ENCODE assay signal across 16 cellular contexts in the genomic region with DNA sequence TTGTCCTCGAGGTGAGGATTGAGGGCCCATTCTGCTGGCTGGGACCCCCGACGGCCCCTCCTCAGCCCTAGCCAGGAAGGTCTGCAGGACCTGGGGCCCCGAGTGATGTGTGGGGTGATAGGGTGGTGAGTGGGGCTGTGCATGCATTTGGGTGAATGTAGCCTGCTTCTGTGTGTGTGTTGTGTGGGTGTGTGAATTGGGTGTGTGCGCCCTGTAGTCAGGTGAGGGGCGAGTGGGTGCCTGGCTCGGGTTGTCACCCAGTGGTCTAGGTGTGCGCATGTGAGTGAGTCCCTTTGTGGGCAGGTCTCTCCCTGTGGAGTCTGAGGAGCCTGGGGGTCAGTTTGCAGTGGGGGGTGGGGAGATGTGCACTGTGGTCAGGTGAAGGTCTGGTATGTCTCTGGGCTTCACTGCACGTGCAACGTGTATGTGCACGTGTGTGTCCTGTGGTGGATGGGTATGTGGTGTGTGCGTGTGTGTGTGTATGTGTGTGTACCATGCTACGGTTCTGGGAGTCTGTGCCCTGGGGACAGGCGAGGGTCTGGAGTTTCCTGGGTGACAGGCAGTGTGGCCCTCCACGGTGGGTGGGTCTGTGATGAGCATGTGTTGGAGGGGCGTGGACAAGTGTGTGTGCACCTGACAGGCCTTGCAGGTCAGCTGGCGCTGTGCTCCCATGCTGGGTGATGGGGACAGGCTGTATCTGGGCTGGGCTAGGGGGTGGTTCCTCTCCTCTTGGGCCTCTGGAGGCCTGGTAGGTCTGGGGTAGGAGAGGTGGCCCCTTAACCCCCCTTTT. TPM values are rescaled to one million over a fixed set of nuclear protein-coding genes. Genes with fewer than 3 reads are reported as not detected.
DNase-seq lines count a peak whose midpoint lies in the region; ATAC-seq and TF ChIP-seq lines count a peak whose summit lies in the region.
"Had no signal": no experiment of that assay in that cellular context is flagged by ENCODE, and none has a peak within 500 bp of the region (broad histone marks: within the 10 kb centered on the region; RNA-seq: fewer than 3 reads in every experiment).

No MANE protein-coding gene starts in this region.

- H3K27me3 ChIP-seq in WERI-Rb-1 (ENCODE audit: insufficient read depth, low read depth, severe bottlenecking) (no peaks in the 10 kb centered on the region), psoas muscle (ENCODE audit: insufficient read depth in 3 of 3, low read length in 2 of 3) (peaks cover 0 to 40% (median 14%) of the 10 kb centered on the region in 3 donors)

- H3K4me3 ChIP-seq in WERI-Rb-1 (ENCODE audit: low read depth, low read length) (peak overlapping the region; percentile 64), psoas muscle (peak overlapping the region; percentile 65)

- no peak for ATAC-seq in psoas muscle

- H3K4me1 ChIP-seq in psoas muscle, result peaks cover 14% of the 10 kb centered on the region

- H3K36me3 Mint-ChIP-seq in T-helper 1 cell treated with Interleukin-12 subunit alpha and Interleukin-12 subunit beta and Interleukin-4 antibody, amounts not matched to agents 30 μg/mL and 1 μg/mL, for 36 hours (ENCODE audit: low read depth), result no peaks in the 10 kb centered on the region
- no peaks in the 10 kb centered on the region for H3K36me3 Mint-ChIP-seq in glutamatergic neuron (ENCODE audit: unreplicated experiment)

- TF ChIP-seq CTCF in WERI-Rb-1 (IDR thresholded peaks at IDR 0.05; ENCODE audit: low read depth, low read length) (no peak), glutamatergic neuron (IDR thresholded peaks at IDR 0.05; ENCODE audit: partially characterized antibody, unreplicated experiment) (no peak), psoas muscle (IDR thresholded peaks at IDR 0.05) (no peak)

- peak overlapping the region; percentile 46 for H3K4me3 Mint-ChIP-seq in T-helper 1 cell treated with Interleukin-12 subunit alpha and Interleukin-12 subunit beta and Interleukin-4 antibody, amounts not matched to agents 30 μg/mL and 1 μg/mL, for 36 hours
- H3K4me3 Mint-ChIP-seq in glutamatergic neuron (ENCODE audit: unreplicated experiment), result peak overlapping the region; percentile 79

- DNase-seq in T-helper 1 cell (no peak), WERI-Rb-1 (no peak), glutamatergic neuron (no peak), psoas muscle (no peak), NCI-H2196 treated with DMSO at 0.1 percent for 48 hours (lab: John Stamatoyannopoulos, UW; ENCODE audit: unreplicated experiment) (no peak), iPS-NIHi7 (ENCODE audit: extremely low spot score) (no peak), erythroblast (lab: John Stamatoyannopoulos, UW) (no peak)
- DNase-seq: ACHN; activated CD4-positive, alpha-beta T cell treated with anti-CD3 and anti-CD28 coated beads, Interleukin-2, amount 50 U/mL, for 48 hours; brain microvascular endothelial cell; EL; Karpas-422; NCI-H345 had no signal

- H3K27ac Mint-ChIP-seq in T-helper 1 cell treated with Interleukin-12 subunit alpha and Interleukin-12 subunit beta and Interleukin-4 antibody, amounts not matched to agents 30 μg/mL and 1 μg/mL, for 36 hours, result no peak overlapping the region
- H3K27ac Mint-ChIP-seq in glutamatergic neuron (ENCODE audit: unreplicated experiment), result peak overlapping the region; percentile 40

- 53 to 58% (median 57%) methylated on average over 17 of the region's 17 CpGs for WGBS in psoas muscle, 3 donors

- peaks cover 26% of the 10 kb centered on the region for H3K27me3 Mint-ChIP-seq in T-helper 1 cell treated with Interleukin-12 subunit alpha and Interleukin-12 subunit beta and Interleukin-4 antibody, amounts not matched to agents 30 μg/mL and 1 μg/mL, for 36 hours (ENCODE audit: low read depth)
- H3K27me3 Mint-ChIP-seq in glutamatergic neuron (ENCODE audit: unreplicated experiment), result peaks cover 27% of the 10 kb centered on the region

- H3K4me1 Mint-ChIP-seq in T-helper 1 cell treated with Interleukin-12 subunit alpha and Interleukin-12 subunit beta and Interleukin-4 antibody, amounts not matched to agents 30 μg/mL and 1 μg/mL, for 36 hours (ENCODE audit: low read depth), result peaks cover 21% of the 10 kb centered on the region
- H3K4me1 Mint-ChIP-seq in glutamatergic neuron (ENCODE audit: low read depth, unreplicated experiment), result peaks cover 21% of the 10 kb centered on the region

- H3K36me3 ChIP-seq in WERI-Rb-1 (peaks cover 5% of the 10 kb centered on the region), psoas muscle (ENCODE audit: insufficient read depth in 1 of 2, low read depth in 1 of 2) (no peaks in the 10 kb centered on the region)
- H3K36me3 ChIP-seq: right atrium auricular region had no signal

- H3K9me3 Mint-ChIP-seq in T-helper 1 cell treated with Interleukin-12 subunit alpha and Interleukin-12 subunit beta and Interleukin-4 antibody, amounts not matched to agents 30 μg/mL and 1 μg/mL, for 36 hours, result no peaks in the 10 kb centered on the region
- H3K9me3 Mint-ChIP-seq in glutamatergic neuron (ENCODE audit: unreplicated experiment), result peaks cover 24% of the 10 kb centered on the region

- no peaks in the 10 kb centered on the region for H3K9me3 ChIP-seq in WERI-Rb-1 (ENCODE audit: severe bottlenecking)
- no peaks in the 10 kb centered on the region for H3K9me3 ChIP-seq in psoas muscle
- H3K9me3 ChIP-seq: right atrium auricular region had no signal

- H3K27ac ChIP-seq in WERI-Rb-1 (no peak overlapping the region), psoas muscle (no peak overlapping the region)
- H3K27ac ChIP-seq: brain microvascular endothelial cell, right atrium auricular region had no signal

- intact Hi-C loops in psoas muscle (cut with DNase I), result no loop called here

- TF ChIP-seq POLR2A in erythroblast (IDR thresholded peaks at IDR 0.05; ENCODE audit: low read length), result no peak

RNA-seq across cellular contexts. Expression of gene TMEM151A, which starts 1.0 kb away (rescaled TPM):
- 19.2 TPM for total RNA-seq in glutamatergic neuron (ENCODE audit: unreplicated experiment)
- total RNA-seq in psoas muscle, result not detected
- polyA plus RNA-seq in psoas muscle, result under 1 TPM in 2 of 3 donors, not detected in 1; 0.04 to 0.05 TPM

RNA-seq across cellular contexts. Expression of gene YIF1A, which starts 3.8 kb away (rescaled TPM):
- total RNA-seq in glutamatergic neuron (ENCODE audit: unreplicated experiment), result 115 TPM
- 10 to 100 TPM; 70.1 to 90.4 (median 78.6) TPM for total RNA-seq in psoas muscle
- 100 to 1,000 TPM in 1 of 3 donors, 10 to 100 TPM in 2; 87.4 to 161 (median 96.1) TPM for polyA plus RNA-seq in psoas muscle

RNA-seq across cellular contexts. Expression of gene CNIH2, which starts 14.8 kb away (rescaled TPM):
- total RNA-seq in glutamatergic neuron (ENCODE audit: unreplicated experiment) (61.3 TPM), psoas muscle (not detected)
- polyA plus RNA-seq in psoas muscle, result under 1 TPM in 1 of 3 donors, not detected in 2; 0.05 TPM
- total RNA-seq: liver, right atrium auricular region had no signal

RNA-seq across cellular contexts. Expression of gene CD248, which starts 24.1 kb away (rescaled TPM):
- total RNA-seq in glutamatergic neuron (ENCODE audit: unreplicated experiment) (11.4 TPM), psoas muscle (10 to 100 TPM in 1 of 4 donors, 1 to 10 TPM in 3; 7.3 to 10.7 (median 9.1) TPM)
- polyA plus RNA-seq in psoas muscle, result 1 to 10 TPM; 2.9 to 8.9 (median 5.5) TPM

RNA-seq across cellular contexts. Expression of gene RAB1B, which starts 24.3 kb away (rescaled TPM):
- 85.4 TPM for total RNA-seq in glutamatergic neuron (ENCODE audit: unreplicated experiment)
- total RNA-seq in psoas muscle, result 100 to 1,000 TPM; 120 to 146 (median 129) TPM
- polyA plus RNA-seq in psoas muscle, result 100 to 1,000 TPM; 121 to 163 (median 130) TPM

Comparison
In these comparisons a context has a peak if more than half of its experiments do, and no peak if none do; other contexts are left out.
1. RNA of gene TMEM151A, which starts 1.0 kb away (total RNA-seq): 19.2 TPM in glutamatergic neuron (single experiment); not detected in psoas muscle; every median in the first group is over 10 times any median in the second.
2. RNA of gene CNIH2, which starts 14.8 kb away (total RNA-seq): 61.3 TPM in glutamatergic neuron (single experiment); not detected in psoas muscle; every median in the first group is over 10 times any median in the second.